Comparison of ENCODE assay signal across 13 cellular contexts in the genomic region with DNA sequence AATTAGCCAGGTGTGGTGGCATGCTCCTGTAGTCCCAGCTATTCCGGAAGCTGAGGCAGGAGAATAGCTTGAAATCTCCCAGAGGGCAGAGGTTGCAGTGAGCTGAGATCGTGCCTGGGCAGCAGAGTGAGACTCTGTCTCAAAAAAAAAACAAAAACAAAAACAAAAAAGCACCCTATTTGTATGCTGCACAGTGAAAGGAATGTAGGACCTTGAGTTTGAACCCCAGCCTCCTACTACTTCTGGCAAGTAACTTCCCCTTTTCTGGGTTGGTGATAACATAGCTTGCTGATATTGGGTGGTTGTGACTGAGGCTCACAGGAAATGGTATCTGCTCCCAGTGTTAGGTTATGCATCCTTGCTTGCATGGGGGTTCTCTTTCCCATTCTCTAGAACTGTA.
"Had no signal": no experiment of that assay in that cellular context is flagged by ENCODE, and none has a peak within 500 bp of the region (broad histone marks: within the 10 kb centered on the region; RNA-seq: fewer than 3 reads in every experiment).

No MANE protein-coding gene starts in this region.

- H3K4me3 ChIP-seq: adrenal gland, body of pancreas had no signal

- DNase-seq: activated CD4-positive, alpha-beta T cell treated with anti-CD3 and anti-CD28 coated beads, Interleukin-2, amount 10 ng/mL, durations not matched to agents 7 days and 5 days; activated naive CD4-positive, alpha-beta T cell treated with anti-CD3 and anti-CD28 coated beads, Interleukin-2, amount 50 U/mL, for 16 hours; adrenal gland; body of pancreas; cerebellar nuclear complex; dermis blood vessel endothelial cell; hippocampal formation; kidney glomerular epithelial cell; stimulated activated CD4-positive, alpha-beta T cell treated with anti-CD3 and anti-CD28 coated beads, Interleukin-2, amount 100 ng/mL, for 24 hours; stimulated activated naive CD4-positive, alpha-beta T cell; T-helper 9 cell; trophoblast cell had no signal

- ATAC-seq: body of pancreas, sciatic nerve had no signal
